ENCODE assay signal across 1 cellular context in genomic region chr16:21645261-21645721, GRCh38.
TF ChIP-seq lines count a peak whose summit lies in the region.

No MANE protein-coding gene starts in this region.

TF ChIP-seq in GM23338, 12 proteins besides CTCF, POLR2A, EP300 and RAD21 (continued from another document):
- TF ChIP-seq ZNF462 (CRISPR knock-in tag; IDR thresholded peaks at IDR 0.05) (no peak), ZNF114 (CRISPR knock-in tag; IDR thresholded peaks at IDR 0.05) (no peak)
